Comparison of ENCODE assay signal across 14 cellular contexts in genomic region chr3:182414586-182414985, GRCh38.
DNase-seq lines count a peak whose midpoint lies in the region; ATAC-seq, FAIRE-seq and TF ChIP-seq lines count a peak whose summit lies in the region.
"Had no signal": no experiment of that assay in that cellular context is flagged by ENCODE, and none has a peak within 500 bp of the region (broad histone marks: within the 10 kb centered on the region; RNA-seq: fewer than 3 reads in every experiment).

No MANE protein-coding gene starts in this region.

- H3K18ac ChIP-seq in H1 (ENCODE audit: extremely low read depth, low read length): no peak overlapping the region

- no peak for ATAC-seq in natural killer cell
- no peak for ATAC-seq in sciatic nerve
- ATAC-seq: Panc1 had no signal

- peaks cover 2 to 6% of the 10 kb centered on the region in 2 donors for H3K9me3 Mint-ChIP-seq in natural killer cell

- H3K27me3 Mint-ChIP-seq in natural killer cell (ENCODE audit: low read depth in 2 of 2): no peaks in the 10 kb centered on the region

- no peak overlapping the region for H2BK120ac ChIP-seq in H1 (replicated peaks; ENCODE audit: low read depth, low read length)

- CTCF ChIA-PET in H1 (lab: Charles Lee; ENCODE audit: partially characterized antibody): no interaction called here

- H3K36me3 Mint-ChIP-seq in natural killer cell: no peaks in the 10 kb centered on the region
- H3K36me3 Mint-ChIP-seq: IgD-negative memory B cell had no signal

- DNase-seq in NCI-H1417 (lab: John Stamatoyannopoulos, UW) (peak in 2 of 3 experiments; percentile 37 to 68), NCI-H1417 treated with DMSO at 0.1 percent for 48 hours (lab: John Stamatoyannopoulos, UW) (no peak), ELF-1 (ENCODE audit: low read depth, low spot score) (peak; percentile 36), NCI-H2171 treated with DMSO at 0.1 percent for 48 hours (lab: John Stamatoyannopoulos, UW) (peak; percentile 89), H1 (ENCODE audit: low read depth in 1 of 2, low spot score in 2 of 2) (no peak), NCI-H82 (lab: John Stamatoyannopoulos, UW) (no peak), natural killer cell (no peak), sciatic nerve (ENCODE audit: low spot score) (no peak)
- DNase-seq: C1 segment of cervical spinal cord, H7, MV-4-11, NCI-H1436 treated with DMSO at 0.1 percent for 48 hours had no signal

- intact Hi-C loops in natural killer cell (cut with micrococcal nuclease): no loop called here
- intact Hi-C loops in sciatic nerve (cut with DNase I): no loop called here

- H3K4me1 Mint-ChIP-seq in natural killer cell: no peaks in the 10 kb centered on the region
- H3K4me1 Mint-ChIP-seq: IgD-negative memory B cell had no signal

- no peak for FAIRE-seq in H1 (lab: Jason Lieb, UNC)

- no peak overlapping the region for H3K27ac Mint-ChIP-seq in natural killer cell
- H3K27ac Mint-ChIP-seq: IgD-negative memory B cell had no signal

- no peaks in the 10 kb centered on the region for H4K20me1 ChIP-seq in H1 (replicated peaks in 1 of 2; ENCODE audit: control insufficient read depth in 1 of 2, insufficient read depth in 2 of 2, low read length in 2 of 2)

- H4K91ac ChIP-seq in H1 (replicated peaks; ENCODE audit: insufficient read length, low read length): no peak overlapping the region

- no peaks in the 10 kb centered on the region for H3K79me2 ChIP-seq in H1 (ENCODE audit: control insufficient read depth in 1 of 2, insufficient read depth in 2 of 2, low read length in 2 of 2)

- H2BK12ac ChIP-seq in H1 (ENCODE audit: low read depth, low read length): no peak overlapping the region

- no peak for TF ChIP-seq RAD21 in H1 (IDR thresholded peaks at IDR 0.05 in 1 of 2, conservative IDR thresholded peaks at IDR 0.05 in 1 of 2; ENCODE audit: low read depth in 2 of 2, low read length in 2 of 2)

- no peak overlapping the region for H3K4ac ChIP-seq in H1 (replicated peaks; ENCODE audit: insufficient read length, low read depth, low read length)

- TF ChIP-seq CTCF in H1 (IDR thresholded peaks at IDR 0.05; ENCODE audit: control extremely low read depth in 1 of 3, insufficient read depth in 1 of 3, low read depth in 1 of 3, low read length in 3 of 3) (no peak), natural killer cell (IDR thresholded peaks at IDR 0.05) (no peak)

- peaks cover 0 to 7% (median 2%) of the 10 kb centered on the region in 4 experiments; a peak in 3 of 7 replicates for H3K4me1 ChIP-seq in H1 (replicated peaks in 1 of 4; ENCODE audit: control insufficient read depth in 3 of 4, insufficient read depth in 4 of 4, low read length in 3 of 4)

- H3K79me1 ChIP-seq in H1 (ENCODE audit: low read depth, low read length): no peaks in the 10 kb centered on the region

- TF ChIP-seq POLR2A in H1 (IDR thresholded peaks at IDR 0.05; ENCODE audit: control extremely low read depth in 1 of 2, low read depth in 2 of 2, low read length in 2 of 2): no peak

- H2BK20ac ChIP-seq in H1 (ENCODE audit: low read length): no peak overlapping the region

- H2AK5ac ChIP-seq in H1 (ENCODE audit: low read depth, low read length): no peak overlapping the region

- no peak overlapping the region for H3K23ac ChIP-seq in H1 (ENCODE audit: insufficient read length)

- H4K8ac ChIP-seq in H1 (ENCODE audit: extremely low read depth, insufficient read depth, low read length): no peak overlapping the region

- no peak for TF ChIP-seq EP300 in H1 (IDR thresholded peaks at IDR 0.05; ENCODE audit: borderline replicate concordance in 1 of 2, low read depth in 2 of 2, low read length in 2 of 2)

- WGBS in H1 (ENCODE audit: extremely low coverage in 1 of 2, insufficient coverage in 1 of 2, insufficient read length in 1 of 2, insufficient replicate concordance in 2 of 2, low coverage in 1 of 2, low lambda C conversion rate in 2 of 2, missing lambda C conversion rate in 1 of 2), 2 experiments: 67% methylated on average over 3 of the region's 3 CpGs; no CpG with 5 or more reads in 1 of the 2 experiments

- H3K23me2 ChIP-seq in H1 (ENCODE audit: low read depth, low read length): no peaks in the 10 kb centered on the region

- H2BK15ac ChIP-seq in H1 (ENCODE audit: low read length): 0 out of 2 replicates have a peak overlapping the region, but pooled peaks have one; percentile 19

- peaks cover 0 to 1% (median 0%) of the 10 kb centered on the region in 4 experiments; a peak in 1 of 7 replicates for H3K27me3 ChIP-seq in H1 (replicated peaks in 1 of 4; ENCODE audit: control insufficient read depth in 3 of 4, extremely low read depth in 1 of 4, insufficient read depth in 3 of 4, low read length in 3 of 4)

- no peak overlapping the region for H3K27ac ChIP-seq in H1 (ENCODE audit: low read depth, low read length)

- no peak overlapping the region for H3K56ac ChIP-seq in H1 (replicated peaks; ENCODE audit: insufficient read length, low read depth, low read length)

- H2AFZ ChIP-seq in H1 (ENCODE audit: low read length): no peak overlapping the region

- H3K4me3 ChIP-seq in H1 (ENCODE audit: extremely low read depth in 1 of 4, insufficient read depth in 2 of 4, low read depth in 3 of 4, low read length in 4 of 4): no peak overlapping the region

- no peak overlapping the region for H2BK5ac ChIP-seq in H1 (ENCODE audit: low read depth, low read length)

- no peak overlapping the region for H3K4me3 Mint-ChIP-seq in natural killer cell
- H3K4me3 Mint-ChIP-seq: IgD-negative memory B cell had no signal

- no peaks in the 10 kb centered on the region for H3K9me3 ChIP-seq in H1 (ENCODE audit: insufficient read depth in 2 of 2, low read depth in 1 of 2, low read length in 1 of 2)

- POLR2A ChIA-PET in H1 (lab: Charles Lee; ENCODE audit: partially characterized antibody): no interaction called here

- no peak overlapping the region for H3K4me2 ChIP-seq in H1 (ENCODE audit: insufficient read depth in 1 of 2, low read depth in 2 of 2, low read length in 2 of 2)

- H4K5ac ChIP-seq in H1 (ENCODE audit: insufficient read length, low read depth, low read length): no peak overlapping the region

- no peaks in the 10 kb centered on the region for H3K36me3 ChIP-seq in H1 (ENCODE audit: control insufficient read depth in 2 of 4, insufficient read depth in 4 of 4, low read length in 3 of 4)

- H3K9ac ChIP-seq in H1 (replicated peaks in 1 of 4; ENCODE audit: extremely low read depth in 1 of 4, low read depth in 3 of 4, low read length in 3 of 4): no peak overlapping the region

- H3K14ac ChIP-seq in H1 (ENCODE audit: insufficient read length): no peak overlapping the region

TF ChIP-seq in H1, 55 proteins besides CTCF, POLR2A, EP300 and RAD21 (continues in another document):
- TF ChIP-seq RXRA (IDR thresholded peaks at IDR 0.05; ENCODE audit: insufficient read depth, low read depth, low read length) (no peak), SRF (IDR thresholded peaks at IDR 0.05; ENCODE audit: low read depth, low read length) (no peak)

Comparison
In these comparisons a context has a peak if more than half of its experiments do, and no peak if none do; other contexts are left out.
1. DNase-seq: peak in NCI-H1417 (2 of 3), ELF-1 (single experiment) and NCI-H2171 treated with DMSO at 0.1 percent for 48 hours (single experiment); none in NCI-H1417 treated with DMSO at 0.1 percent for 48 hours (single experiment), H1 (0 of 2), NCI-H82 (single experiment), natural killer cell (single experiment) and sciatic nerve (single experiment).